24 cellular contexts compared by ENCODE assay signal in the genomic region with DNA sequence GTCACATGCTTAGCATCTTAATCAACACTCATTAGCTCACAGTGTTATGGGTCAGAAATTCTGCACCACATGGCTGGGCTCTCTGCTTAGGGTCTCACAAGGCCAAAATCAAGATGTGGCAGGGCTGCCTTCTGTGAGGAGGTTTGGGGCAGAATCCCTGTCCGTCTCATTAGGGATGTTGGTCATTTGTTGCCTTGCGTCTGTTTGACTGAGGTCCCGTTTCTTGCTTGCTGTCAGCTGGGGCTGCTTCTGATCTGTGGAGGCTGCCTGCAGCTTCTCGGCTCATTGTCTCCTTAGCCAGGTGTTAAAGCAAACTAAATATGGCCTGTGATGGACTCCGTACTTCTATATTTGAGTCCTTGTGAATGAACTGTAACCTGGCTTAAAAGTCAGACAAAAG.
DNase-seq lines count a peak whose midpoint lies in the region; ATAC-seq and TF ChIP-seq lines count a peak whose summit lies in the region.
"Had no signal": no experiment of that assay in that cellular context is flagged by ENCODE, and none has a peak within 500 bp of the region (broad histone marks: within the 10 kb centered on the region; RNA-seq: fewer than 3 reads in every experiment).

No MANE protein-coding gene starts in this region.

- H3K9me3 ChIP-seq in colonic mucosa (no peaks in the 10 kb centered on the region), vagina (peaks cover under 1% of the 10 kb centered on the region)
- H3K9me3 ChIP-seq: Caco-2 had no signal

- H3K27me3 ChIP-seq in colonic mucosa (no peaks in the 10 kb centered on the region), vagina (no peaks in the 10 kb centered on the region)

- H3K36me3 Mint-ChIP-seq in memory B cell = no peaks in the 10 kb centered on the region
- no peaks in the 10 kb centered on the region for H3K36me3 Mint-ChIP-seq in activated T-helper 1 cell treated with anti-CD3 and anti-CD28 coated beads, Interleukin-12 subunit alpha, Interleukin-12 subunit beta, Interleukin-2, Interleukin-4 antibody, amounts not matched to agents 30 ng/mL and 10 ng/mL and 1 ng/mL, durations not matched to agents 14 hours and 24 hours and 36 hours (ENCODE audit: low read depth)

- no peak overlapping the region for H3K27ac Mint-ChIP-seq in memory B cell
- no peak overlapping the region for H3K27ac Mint-ChIP-seq in activated T-helper 1 cell treated with anti-CD3 and anti-CD28 coated beads, Interleukin-12 subunit alpha, Interleukin-12 subunit beta, Interleukin-2, Interleukin-4 antibody, amounts not matched to agents 30 ng/mL and 10 ng/mL and 1 ng/mL, durations not matched to agents 14 hours and 24 hours and 36 hours
- H3K27ac Mint-ChIP-seq: CD4-positive, alpha-beta T cell had no signal

- no peak for TF ChIP-seq POLR2A in vagina (IDR thresholded peaks at IDR 0.05)

- TF ChIP-seq CTCF in colonic mucosa (IDR thresholded peaks at IDR 0.05) = no peak
- TF ChIP-seq CTCF in vagina (IDR thresholded peaks at IDR 0.05) = no peak

- no peaks in the 10 kb centered on the region for H3K9me3 Mint-ChIP-seq in memory B cell
- no peaks in the 10 kb centered on the region for H3K9me3 Mint-ChIP-seq in activated T-helper 1 cell treated with anti-CD3 and anti-CD28 coated beads, Interleukin-12 subunit alpha, Interleukin-12 subunit beta, Interleukin-2, Interleukin-4 antibody, amounts not matched to agents 30 ng/mL and 10 ng/mL and 1 ng/mL, durations not matched to agents 14 hours and 24 hours and 36 hours
- H3K9me3 Mint-ChIP-seq: CD4-positive, alpha-beta T cell had no signal

- intact Hi-C loops in colonic mucosa (cut with DNase I) = no loop called here
- intact Hi-C loops in vagina (cut with DNase I) = loop anchor here (10.0 kb wide), 1 partner anchor 834 kb away; no protein-coding TSS in a partner anchor
- intact Hi-C loops in activated T-helper 1 cell treated with anti-CD3 and anti-CD28 coated beads, Interleukin-12 subunit alpha, Interleukin-12 subunit beta, Interleukin-2, Interleukin-4 antibody, amounts not matched to agents 30 ng/mL and 10 ng/mL and 1 ng/mL, durations not matched to agents 14 hours and 24 hours and 36 hours (cut with micrococcal nuclease) = no loop called here

- no peaks in the 10 kb centered on the region for H3K36me3 ChIP-seq in colonic mucosa
- H3K36me3 ChIP-seq in vagina = no peaks in the 10 kb centered on the region

- H3K4me1 Mint-ChIP-seq in memory B cell = peaks cover 20% of the 10 kb centered on the region
- H3K4me1 Mint-ChIP-seq in activated T-helper 1 cell treated with anti-CD3 and anti-CD28 coated beads, Interleukin-12 subunit alpha, Interleukin-12 subunit beta, Interleukin-2, Interleukin-4 antibody, amounts not matched to agents 30 ng/mL and 10 ng/mL and 1 ng/mL, durations not matched to agents 14 hours and 24 hours and 36 hours (ENCODE audit: low read depth) = peaks cover 6% of the 10 kb centered on the region

- no peak overlapping the region for H3K4me3 ChIP-seq in colonic mucosa
- H3K4me3 ChIP-seq in vagina = no peak overlapping the region
- H3K4me3 ChIP-seq: GM12878, GM23248 had no signal

- peaks cover 11% of the 10 kb centered on the region for H3K27me3 Mint-ChIP-seq in memory B cell
- H3K27me3 Mint-ChIP-seq in activated T-helper 1 cell treated with anti-CD3 and anti-CD28 coated beads, Interleukin-12 subunit alpha, Interleukin-12 subunit beta, Interleukin-2, Interleukin-4 antibody, amounts not matched to agents 30 ng/mL and 10 ng/mL and 1 ng/mL, durations not matched to agents 14 hours and 24 hours and 36 hours (ENCODE audit: insufficient read depth) = peaks cover 5% of the 10 kb centered on the region

- no peaks in the 10 kb centered on the region for H3K4me1 ChIP-seq in colonic mucosa
- no peaks in the 10 kb centered on the region for H3K4me1 ChIP-seq in vagina
- H3K4me1 ChIP-seq: Caco-2 had no signal

- ATAC-seq in memory B cell (ENCODE audit: low read depth) = no peak
- ATAC-seq: GM12878, Panc1 had no signal

- peak; percentile 41 for DNase-seq in activated CD8-positive, alpha-beta memory T cell treated with anti-CD3 and anti-CD28 coated beads for 24 hours
- DNase-seq in activated CD8-positive, alpha-beta memory T cell treated with anti-CD3 and anti-CD28 coated beads, Interleukin-2, amount 50 U/mL, for 4 hours = no peak
- DNase-seq in colonic mucosa (peak; percentile 3), memory B cell (ENCODE audit: low spot score in 2 of 2) (no peak), vagina (ENCODE audit: extremely low spot score in 2 of 2) (peak; percentile 34 to 46), dermis blood vessel endothelial cell (no peak), foreskin melanocyte (no peak)
- DNase-seq in activated T-helper 1 cell treated with anti-CD3 and anti-CD28 coated beads, Interleukin-12 subunit alpha, Interleukin-12 subunit beta, Interleukin-2, Interleukin-4 antibody, amounts not matched to agents 30 ng/mL and 10 ng/mL and 1 ng/mL, durations not matched to agents 14 hours and 24 hours and 36 hours (ENCODE audit: low spot score) = no peak
- DNase-seq: Caco-2; CD4-positive, alpha-beta T cell; DMS153; EL; GM23248; HCEC 1CT; KG1; MV-4-11; NCI-H1417; NCI-H187; NCI-H2107; NCI-H2227 treated with DMSO at 0.1 percent for 48 hours; NCI-H524 treated with DMSO at 0.1 percent for 48 hours had no signal

- H3K9ac ChIP-seq in colonic mucosa (ENCODE audit: low read depth in 2 of 2, low read length in 2 of 2) = no peak overlapping the region
- H3K9ac ChIP-seq: GM23248 had no signal

- no peak overlapping the region for H3K27ac ChIP-seq in colonic mucosa
- H3K27ac ChIP-seq in vagina = no peak overlapping the region
- H3K27ac ChIP-seq: 22Rv1, GM23248 had no signal

- H3K4me3 Mint-ChIP-seq in memory B cell = peak overlapping the region; percentile 33
- no peak overlapping the region for H3K4me3 Mint-ChIP-seq in activated T-helper 1 cell treated with anti-CD3 and anti-CD28 coated beads, Interleukin-12 subunit alpha, Interleukin-12 subunit beta, Interleukin-2, Interleukin-4 antibody, amounts not matched to agents 30 ng/mL and 10 ng/mL and 1 ng/mL, durations not matched to agents 14 hours and 24 hours and 36 hours
- H3K4me3 Mint-ChIP-seq: CD4-positive, alpha-beta T cell had no signal

Comparison
In these comparisons a context has a peak if more than half of its experiments do, and no peak if none do; other contexts are left out.
1. DNase-seq: peak in activated CD8-positive, alpha-beta memory T cell treated with anti-CD3 and anti-CD28 coated beads for 24 hours (single experiment), colonic mucosa (single experiment) and vagina (2 of 2); none in activated CD8-positive, alpha-beta memory T cell treated with anti-CD3 and anti-CD28 coated beads, Interleukin-2, amount 50 U/mL, for 4 hours (single experiment), memory B cell (0 of 2), dermis blood vessel endothelial cell (single experiment), foreskin melanocyte (single experiment) and activated T-helper 1 cell treated with anti-CD3 and anti-CD28 coated beads, Interleukin-12 subunit alpha, Interleukin-12 subunit beta, Interleukin-2, Interleukin-4 antibody, amounts not matched to agents 30 ng/mL and 10 ng/mL and 1 ng/mL, durations not matched to agents 14 hours and 24 hours and 36 hours (single experiment).